Comparison of ENCODE assay signal across 22 cellular contexts in the genomic region with DNA sequence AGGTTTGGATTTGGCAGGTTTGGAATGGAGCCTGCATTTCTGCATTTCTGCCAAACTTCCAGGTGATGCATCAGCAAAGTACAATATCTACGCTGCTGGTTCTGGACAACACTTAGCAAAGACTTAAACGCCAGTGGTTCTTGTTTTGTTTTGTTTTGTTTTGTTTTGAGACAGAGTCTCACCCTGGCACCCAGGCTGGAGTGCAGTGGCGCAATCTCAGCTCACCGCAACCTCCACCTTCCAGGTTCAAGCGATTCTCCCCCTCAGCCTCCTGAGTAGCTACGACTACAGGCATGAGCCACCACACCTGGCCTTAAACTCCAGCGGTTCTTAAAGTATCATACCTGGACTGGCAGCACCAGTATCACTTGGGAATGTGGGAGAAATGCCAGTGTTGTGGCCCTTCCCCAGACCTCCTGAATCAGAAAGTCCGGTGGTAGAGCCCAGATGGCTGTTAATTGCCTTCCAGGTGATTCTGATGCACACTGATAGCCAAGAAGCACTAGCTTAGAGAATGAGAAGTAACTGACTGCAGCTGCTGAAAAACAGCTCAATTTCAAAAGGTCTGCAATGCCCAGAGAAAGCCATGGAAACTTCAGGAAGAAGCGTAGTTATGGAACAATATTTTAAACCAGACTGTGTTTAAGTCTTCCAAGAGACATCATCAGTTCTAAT.
"Had no signal": no experiment of that assay in that cellular context is flagged by ENCODE, and none has a peak within 500 bp of the region (broad histone marks: within the 10 kb centered on the region; RNA-seq: fewer than 3 reads in every experiment).

No MANE protein-coding gene starts in this region.

- H3K27ac Mint-ChIP-seq: activated CD8-positive, alpha-beta T cell treated with anti-CD3 and anti-CD28 coated beads for 36 hours had no signal

- H3K27me3 Mint-ChIP-seq: activated CD8-positive, alpha-beta T cell treated with anti-CD3 and anti-CD28 coated beads for 36 hours; central memory CD8-positive, alpha-beta T cell had no signal

- H3K27ac ChIP-seq: brain microvascular endothelial cell, left ventricle myocardium inferior, prostate gland, skin epidermis, VCaP had no signal

- H3K36me3 ChIP-seq: brain microvascular endothelial cell, left ventricle myocardium inferior, prostate gland had no signal

- DNase-seq: activated CD4-positive, alpha-beta T cell treated with anti-CD3 and anti-CD28 coated beads for 48 hours; activated CD8-positive, alpha-beta T cell treated with anti-CD3 and anti-CD28 coated beads for 36 hours; activated effector memory CD4-positive, alpha-beta T cell treated with Interleukin-2 at 50 U/mL for 16 hours; activated T-cell treated with anti-CD3 and anti-CD28 coated beads, Interleukin-2, amount 50 U/mL, for 4 hours; anterior cingulate cortex; brain microvascular endothelial cell; effector CD8-positive, alpha-beta T cell; foreskin fibroblast; glutamatergic neuron; hypothalamus; kidney; left ventricle myocardium inferior; mucosa of descending colon; right cardiac atrium; stimulated activated CD4-positive, alpha-beta T cell treated with anti-CD3 and anti-CD28 coated beads, Interleukin-4, amount 100 ng/mL, for 4 hours; stimulated activated CD8-positive, alpha-beta memory T cell treated with anti-CD3 and anti-CD28 coated beads, Interleukin-4, amount 100 ng/mL, for 48 hours had no signal

- H3K9me3 Mint-ChIP-seq: central memory CD8-positive, alpha-beta T cell had no signal

- H3K27me3 ChIP-seq: brain microvascular endothelial cell had no signal

- H3K4me3 ChIP-seq: left ventricle myocardium inferior, mucosa of descending colon, prostate gland, skin epidermis had no signal

- H3K4me3 Mint-ChIP-seq: activated CD8-positive, alpha-beta T cell treated with anti-CD3 and anti-CD28 coated beads for 36 hours; activated T-cell treated with anti-CD3 and anti-CD28 coated beads, Interleukin-2, amount 50 U/mL, for 4 hours; central memory CD8-positive, alpha-beta T cell; nephron had no signal

- H3K9me3 ChIP-seq: mucosa of descending colon, prostate gland had no signal

- ATAC-seq: activated CD8-positive, alpha-beta T cell treated with anti-CD3 and anti-CD28 coated beads for 36 hours; activated naive CD4-positive, alpha-beta T cell treated with anti-CD3 and anti-CD28 coated beads, Interleukin-2, amount 50 U/mL, for 72 hours; activated T-cell treated with anti-CD3 and anti-CD28 coated beads, Interleukin-2, amount 50 U/mL, for 4 hours; mucosa of descending colon; right cardiac atrium had no signal

- H3K4me1 ChIP-seq: prostate gland had no signal
